Comparison of ENCODE assay signal across 8 cellular contexts in genomic region chr7:22109761-22110160, GRCh38.
A peak's percentile ranks its signal among the peaks of the same experiment; 100 is the strongest.
DNase-seq lines count a peak whose midpoint lies in the region; ATAC-seq and TF ChIP-seq lines count a peak whose summit lies in the region.

No MANE protein-coding gene starts in this region.

- H3K4me3 Mint-ChIP-seq in effector memory CD8-positive, alpha-beta T cell: no peak overlapping the region

- DNase-seq in HT-29 (ENCODE audit: low spot score): peak; percentile 43
- DNase-seq in astrocyte of the cerebellum (ENCODE audit: low read depth): no peak
- DNase-seq in right lobe of liver: peak in 1 of 3 donors; percentile 52
- no peak for DNase-seq in effector memory CD8-positive, alpha-beta T cell
- DNase-seq in GF-D8 (lab: John Stamatoyannopoulos, UW): no peak

- no peaks in the 10 kb centered on the region for H3K9me3 Mint-ChIP-seq in effector memory CD8-positive, alpha-beta T cell

- H3K27me3 ChIP-seq in DOHH2 (ENCODE audit: control insufficient read depth, low read length) (no peaks in the 10 kb centered on the region), right lobe of liver (no peaks in the 10 kb centered on the region)

- H3K27ac ChIP-seq in DOHH2 (ENCODE audit: low read depth, low read length) (no peak overlapping the region), right lobe of liver (no peak overlapping the region)

- H3K27ac Mint-ChIP-seq in effector memory CD8-positive, alpha-beta T cell: no peak overlapping the region

- in situ Hi-C loops in astrocyte of the cerebellum (cut with HindIII; ENCODE audit: low sequenced_read_pairs): loop anchor here (10.0 kb wide), 1 partner anchor 375 kb away; no protein-coding TSS in a partner anchor

- H3K36me3 Mint-ChIP-seq in effector memory CD8-positive, alpha-beta T cell (ENCODE audit: insufficient read depth): peaks cover 2% of the 10 kb centered on the region

- intact Hi-C loops in right lobe of liver (cut with DNase I): loop anchor here (5.0 kb wide), 1 partner anchor 378 kb away; no protein-coding TSS in a partner anchor

- peaks cover 56% of the 10 kb centered on the region for H3F3A ChIP-seq in DOHH2 (ENCODE audit: control insufficient read depth, insufficient read depth)

- ATAC-seq in right lobe of liver: peak; percentile 23 to 58 (median 48)
- no peak for ATAC-seq in GM21737 (IDR thresholded peaks at IDR 0.05; ENCODE audit: unreplicated experiment)
- no peak for ATAC-seq in effector memory CD8-positive, alpha-beta T cell (replicated peaks)
- ATAC-seq in HG03135 (IDR thresholded peaks at IDR 0.05; ENCODE audit: unreplicated experiment): no peak

- H4K20me1 ChIP-seq in DOHH2 (ENCODE audit: control insufficient read depth, insufficient read depth, low read depth, low read length): peaks cover 4% of the 10 kb centered on the region; the same call in 1 of the 2 replicates

- no peaks in the 10 kb centered on the region for H3K4me1 Mint-ChIP-seq in effector memory CD8-positive, alpha-beta T cell (ENCODE audit: low read depth in 2 of 2)

- H3K9me2 ChIP-seq in DOHH2 (replicated peaks; ENCODE audit: control insufficient read depth, low read length): no peaks in the 10 kb centered on the region

- H3K9me3 ChIP-seq in DOHH2 (ENCODE audit: control insufficient read depth, insufficient read depth, low read length) (no peaks in the 10 kb centered on the region), right lobe of liver (no peaks in the 10 kb centered on the region)

- H3K4me1 ChIP-seq in DOHH2 (ENCODE audit: control insufficient read depth, low read length) (peaks cover 17% of the 10 kb centered on the region; the same call in 1 of the 2 replicates), right lobe of liver (peaks cover 0 to 9% (median 0%) of the 10 kb centered on the region in 4 donors)

- no peak for TF ChIP-seq POLR2A in right lobe of liver (IDR thresholded peaks at IDR 0.05)

- 48% methylated on average over 4 of the region's 7 CpGs for WGBS in right lobe of liver (ENCODE audit: insufficient coverage, low coverage, low lambda C conversion rate, missing lambda C conversion rate)

- peaks cover 12 to 45% of the 10 kb centered on the region in 2 donors for H3K27me3 Mint-ChIP-seq in effector memory CD8-positive, alpha-beta T cell

- no peaks in the 10 kb centered on the region for H3K79me2 ChIP-seq in DOHH2 (ENCODE audit: control insufficient read depth, low read length)

- peak; percentile 70 for TF ChIP-seq CTCF in DOHH2 (IDR thresholded peaks at IDR 0.05; ENCODE audit: low read depth, low read length, poor library complexity, severe bottlenecking)
- TF ChIP-seq CTCF in astrocyte of the cerebellum (IDR thresholded peaks at IDR 0.05; ENCODE audit: low read depth, low read length, missing control alignments): peak; percentile 42
- peak in 2 of 4 donors; percentile 12 to 14 for TF ChIP-seq CTCF in right lobe of liver (IDR thresholded peaks at IDR 0.05)

- H3K4me3 ChIP-seq in DOHH2 (ENCODE audit: low read length) (no peak overlapping the region), astrocyte of the cerebellum (ENCODE audit: low read depth, low read length) (no peak overlapping the region), right lobe of liver (no peak overlapping the region)

- no peak overlapping the region for H3K4me2 ChIP-seq in DOHH2 (ENCODE audit: low read length)

- H3K36me3 ChIP-seq in DOHH2 (ENCODE audit: control insufficient read depth, low read length) (peaks cover 27% of the 10 kb centered on the region), right lobe of liver (no peaks in the 10 kb centered on the region)

Comparison
In these comparisons a context has a peak if more than half of its experiments do, and no peak if none do; other contexts are left out.
1. ATAC-seq: peak in right lobe of liver (4 of 4); none in GM21737 (single experiment), effector memory CD8-positive, alpha-beta T cell (single experiment) and HG03135 (single experiment).